ENCODE assay signal across 12 cellular contexts in genomic region chr14:70897475-70897874, GRCh38. TPM values are rescaled to one million over a fixed set of nuclear protein-coding genes. Genes with fewer than 3 reads are reported as not detected.
DNase-seq lines count a peak whose midpoint lies in the region; ATAC-seq and TF ChIP-seq lines count a peak whose summit lies in the region.
"Had no signal": no experiment of that assay in that cellular context is flagged by ENCODE, and none has a peak within 500 bp of the region (broad histone marks: within the 10 kb centered on the region; RNA-seq: fewer than 3 reads in every experiment).

No MANE protein-coding gene starts in this region.

- TF ChIP-seq CTCF in MCF 10A (IDR thresholded peaks at IDR 0.05; ENCODE audit: unreplicated experiment) (no peak), breast epithelium (IDR thresholded peaks at IDR 0.05) (no peak), brain (conservative IDR thresholded peaks at IDR 0.05) (no peak), thoracic aorta (IDR thresholded peaks at IDR 0.05) (no peak)

- H3K9me3 Mint-ChIP-seq in MCF 10A (ENCODE audit: unreplicated experiment) (peaks cover 7% of the 10 kb centered on the region), brain (peaks cover 0 to 8% (median 2%) of the 10 kb centered on the region in 5 experiments)

- H3K4me1 ChIP-seq in breast epithelium, result no peaks in the 10 kb centered on the region
- peaks cover 18 to 47% of the 10 kb centered on the region in 2 donors for H3K4me1 ChIP-seq in thoracic aorta (ENCODE audit: control insufficient read depth in 1 of 2, low read depth in 2 of 2)

- H3K36me3 ChIP-seq in breast epithelium (no peaks in the 10 kb centered on the region), thoracic aorta (no peaks in the 10 kb centered on the region)

- CTCF ChIA-PET in MCF 10A (lab: Yijun Ruan, JAX), result interaction anchor here (0.6 to 1.0 kb wide), 2 partner anchors 9 to 150 kb away, joined by 3 to 4 read pairs; no protein-coding TSS in a partner anchor

- H3K9me3 ChIP-seq in breast epithelium, result no peaks in the 10 kb centered on the region
- H3K9me3 ChIP-seq in thoracic aorta, result no peaks in the 10 kb centered on the region

- no peaks in the 10 kb centered on the region for H3K27me3 Mint-ChIP-seq in MCF 10A (ENCODE audit: insufficient read depth, unreplicated experiment)
- peaks cover 10% of the 10 kb centered on the region for H3K27me3 Mint-ChIP-seq in brain

- H3K27ac ChIP-seq in breast epithelium, result peak overlapping the region in 1 of 2 donors; percentile 66
- peak overlapping the region; percentile 66 to 72 for H3K27ac ChIP-seq in thoracic aorta

- ATAC-seq in thoracic aorta (ENCODE audit: insufficient number of reproducible peaks, low FRiP score, low read depth) (peak; percentile 68), GM21367 (IDR thresholded peaks at IDR 0.05; ENCODE audit: unreplicated experiment) (no peak), GM21515 (IDR thresholded peaks at IDR 0.05; ENCODE audit: unreplicated experiment) (no peak)

- H3K27ac Mint-ChIP-seq in MCF 10A (ENCODE audit: low read depth, unreplicated experiment), result peak overlapping the region; percentile 25
- H3K27ac Mint-ChIP-seq in brain, result peak overlapping the region in 3 of 5 experiments; percentile 15 to 72 (median 42)

- BruUV-seq in MCF 10A (replicated peaks; lab: Mats Ljungman, UMichigan), result no TSS peak

- DNase-seq in MCF 10A (ENCODE audit: unreplicated experiment) (no peak), breast epithelium (ENCODE audit: low spot score in 2 of 2) (no peak), iris pigment epithelial cell (ENCODE audit: low read depth) (peak; percentile 87), thoracic aorta (ENCODE audit: low spot score) (no peak), NCI-H524 (lab: John Stamatoyannopoulos, UW) (no peak)
- DNase-seq: activated CD8-positive, alpha-beta memory T cell treated with anti-CD3 and anti-CD28 coated beads for 24 hours; NCI-H146; NCI-H446 treated with DMSO at 0.1 percent for 48 hours; posterior cingulate gyrus had no signal

- POLR2A ChIA-PET in MCF 10A (lab: Yijun Ruan, JAX), result interaction anchor here (1.9 kb wide), 1 partner anchor 9 kb away, joined by 5 read pairs; no protein-coding TSS in a partner anchor

- no peak for TF ChIP-seq POLR2A in breast epithelium (IDR thresholded peaks at IDR 0.05)

- H3K36me3 Mint-ChIP-seq in MCF 10A (ENCODE audit: insufficient read depth, unreplicated experiment) (no peaks in the 10 kb centered on the region), brain (no peaks in the 10 kb centered on the region)

- H3K4me3 Mint-ChIP-seq in MCF 10A (ENCODE audit: unreplicated experiment), result no peak overlapping the region
- H3K4me3 Mint-ChIP-seq in brain, result peak overlapping the region in 1 of 5 experiments; percentile 2

- H3K4me1 Mint-ChIP-seq in MCF 10A (ENCODE audit: insufficient read depth, unreplicated experiment) (peaks cover 26% of the 10 kb centered on the region), brain (peaks cover 27% of the 10 kb centered on the region)

- no peak overlapping the region for H3K4me3 ChIP-seq in breast epithelium
- H3K4me3 ChIP-seq in thoracic aorta, result no peak overlapping the region

- no peaks in the 10 kb centered on the region for H3K27me3 ChIP-seq in breast epithelium
- H3K27me3 ChIP-seq in thoracic aorta (replicated peaks; ENCODE audit: insufficient read depth), result no peaks in the 10 kb centered on the region

- intact Hi-C loops in MCF 10A (cut with micrococcal nuclease) (no loop called here), breast epithelium (cut with DNase I; ENCODE audit: low total_unique reads) (no loop called here)

RNA-seq across cellular contexts. Expression of gene PCNX1, which starts 9.8 kb away (rescaled TPM):
- 48.7 and 55.6 TPM in 2 replicates for total RNA-seq in MCF 10A (2022)
- 100 to 1,000 TPM in 1 of 3 donors, 10 to 100 TPM in 2; 61.8 to 105 (median 92.5) TPM for total RNA-seq in breast epithelium
- 8.5 TPM for polyA plus RNA-seq in brain (ENCODE audit: insufficient read depth, low read depth, low replicate concordance)
- 10 to 100 TPM; 52.3 to 85.9 TPM for total RNA-seq in thoracic aorta
